Comparison of ENCODE assay signal across 14 cellular contexts in genomic region chr2:27073782-27074181, GRCh38. TPM values are rescaled to one million over a fixed set of nuclear protein-coding genes. Genes with fewer than 3 reads are reported as not detected.
DNase-seq lines count a peak whose midpoint lies in the region; ATAC-seq, FAIRE-seq and TF ChIP-seq lines count a peak whose summit lies in the region.
"Had no signal": no experiment of that assay in that cellular context is flagged by ENCODE, and none has a peak within 500 bp of the region (broad histone marks: within the 10 kb centered on the region; RNA-seq: fewer than 3 reads in every experiment).

No MANE protein-coding gene starts in this region.

- WGBS in heart left ventricle, 4 donors, result 26 to 50% (median 35%) methylated on average over 2 of the region's 2 CpGs
- 13% methylated on average over 2 of the region's 2 CpGs for WGBS in urinary bladder

- ATAC-seq in heart left ventricle (no peak), Right ventricle myocardium inferior (no peak), GM21526 (IDR thresholded peaks at IDR 0.05; ENCODE audit: low FRiP score, unreplicated experiment) (no peak)
- no peak for ATAC-seq in naive thymus-derived CD8-positive, alpha-beta T cell

- no peak for TF ChIP-seq POLR2A in heart left ventricle (IDR thresholded peaks at IDR 0.05)

- TF ChIP-seq CTCF in heart left ventricle (IDR thresholded peaks at IDR 0.05) (no peak), astrocyte (IDR thresholded peaks at IDR 0.05; ENCODE audit: insufficient read depth, low read depth, low read length) (no peak)

- H3K4me1 ChIP-seq in heart left ventricle, result peaks cover 3 to 82% (median 47%) of the 10 kb centered on the region in 12 donors
- peaks cover 58% of the 10 kb centered on the region for H3K4me1 ChIP-seq in astrocyte (ENCODE audit: insufficient read depth, low read length)
- H3K4me1 ChIP-seq in urinary bladder (ENCODE audit: insufficient read depth), result no peaks in the 10 kb centered on the region

- no peaks in the 10 kb centered on the region for H3K9me3 Mint-ChIP-seq in astrocyte (ENCODE audit: unreplicated experiment)
- H3K9me3 Mint-ChIP-seq in naive thymus-derived CD8-positive, alpha-beta T cell, result no peaks in the 10 kb centered on the region

- peaks cover 4% of the 10 kb centered on the region for H3K27me3 Mint-ChIP-seq in astrocyte (ENCODE audit: low read depth, unreplicated experiment)
- peaks cover 0 to 1% (median 0%) of the 10 kb centered on the region in 5 donors for H3K27me3 Mint-ChIP-seq in naive thymus-derived CD8-positive, alpha-beta T cell

- FAIRE-seq in astrocyte (lab: Jason Lieb, UNC), result no peak

- no peaks in the 10 kb centered on the region for H3K9me3 ChIP-seq in heart left ventricle
- H3K9me3 ChIP-seq in astrocyte (ENCODE audit: insufficient read depth, low read depth, low read length), result no peaks in the 10 kb centered on the region

- H3K36me3 ChIP-seq in heart left ventricle (peaks cover 0 to 16% (median 9%) of the 10 kb centered on the region in 9 donors), astrocyte (ENCODE audit: insufficient read depth, low read length) (peaks cover 7% of the 10 kb centered on the region), urinary bladder (ENCODE audit: insufficient read depth) (no peaks in the 10 kb centered on the region)

- peak overlapping the region; percentile 23 for H3K27ac Mint-ChIP-seq in astrocyte (ENCODE audit: unreplicated experiment)
- peak overlapping the region; percentile 52 to 88 (median 76) for H3K27ac Mint-ChIP-seq in naive thymus-derived CD8-positive, alpha-beta T cell

- H3K4me3 Mint-ChIP-seq in astrocyte (ENCODE audit: unreplicated experiment), result peak overlapping the region; percentile 13
- peak overlapping the region in 8 of 10 donors; percentile 4 to 96 (median 26) for H3K4me3 Mint-ChIP-seq in naive thymus-derived CD8-positive, alpha-beta T cell

- H3K36me3 Mint-ChIP-seq in astrocyte (ENCODE audit: low read depth, unreplicated experiment), result peaks cover 9% of the 10 kb centered on the region
- H3K36me3 Mint-ChIP-seq in naive thymus-derived CD8-positive, alpha-beta T cell, result peaks cover 0 to 15% (median 0%) of the 10 kb centered on the region in 3 donors

- no peak overlapping the region for H3K9ac ChIP-seq in astrocyte (ENCODE audit: low read length)

- no peak overlapping the region for H3K4me3 ChIP-seq in heart left ventricle
- H3K4me3 ChIP-seq in astrocyte (ENCODE audit: insufficient read depth, low read depth, low read length), result no peak overlapping the region
- no peak overlapping the region for H3K4me3 ChIP-seq in urinary bladder (ENCODE audit: low read depth, low read length)
- H3K4me3 ChIP-seq: PC-9 had no signal

- DNase-seq in heart left ventricle (no peak), Right ventricle myocardium inferior (ENCODE audit: missing footprints) (no peak), astrocyte (ENCODE audit: low read depth) (no peak), NCI-H128 (lab: John Stamatoyannopoulos, UW; ENCODE audit: unreplicated experiment) (no peak), NCI-H2196 (lab: John Stamatoyannopoulos, UW; ENCODE audit: unreplicated experiment) (no peak)
- no peak for DNase-seq in naive thymus-derived CD8-positive, alpha-beta T cell
- DNase-seq: activated T-cell treated with anti-CD3 and anti-CD28 coated beads, Interleukin-2, amount 50 U/mL, for 48 hours; AML-193; Kasumi-1; occipital lobe; PC-9; stimulated activated CD4-positive, alpha-beta T cell treated with anti-CD3 and anti-CD28 coated beads, Interleukin-4, amount 100 ng/mL, for 4 hours had no signal

- H3K27ac ChIP-seq in heart left ventricle, result peak overlapping the region in 11 of 12 donors; percentile 30 to 99 (median 95)
- no peak overlapping the region for H3K27ac ChIP-seq in astrocyte (ENCODE audit: low read depth, low read length)
- peak overlapping the region; percentile 67 for H3K27ac ChIP-seq in urinary bladder (ENCODE audit: low read depth)
- H3K27ac ChIP-seq: PC-9 had no signal

- H4K20me1 ChIP-seq in astrocyte (ENCODE audit: insufficient read depth, low read length), result peaks cover 20% of the 10 kb centered on the region

- H3K27me3 ChIP-seq in heart left ventricle, result no peaks in the 10 kb centered on the region
- no peaks in the 10 kb centered on the region for H3K27me3 ChIP-seq in astrocyte (ENCODE audit: insufficient read depth, low read length)

- peaks cover 31% of the 10 kb centered on the region for H3K79me2 ChIP-seq in astrocyte (ENCODE audit: insufficient read depth, low read length)

- intact Hi-C loops in heart left ventricle (cut with DNase I) (loop anchor here in 2 of 10 donors (2.0 to 5.0 kb wide), 3 partner anchors 23 to 41 kb away; partner anchors contain the start of genes AGBL5 (in 1 of the 2) and TMEM214 (in 1 of the 2)), Right ventricle myocardium inferior (cut with DNase I) (loop anchor here (5.0 kb wide), 1 partner anchor 41 kb away; the partner anchor contains the start of gene TMEM214)

- H2AFZ ChIP-seq in astrocyte (ENCODE audit: low read depth, low read length), result no peak overlapping the region
- H2AFZ ChIP-seq: PC-9 had no signal

- H3K4me2 ChIP-seq in astrocyte (ENCODE audit: low read length), result no peak overlapping the region
- H3K4me2 ChIP-seq: PC-9 had no signal

- peaks cover 25% of the 10 kb centered on the region for H3K4me1 Mint-ChIP-seq in astrocyte (ENCODE audit: low read depth, unreplicated experiment)
- peaks cover 40 to 68% (median 66%) of the 10 kb centered on the region in 4 donors for H3K4me1 Mint-ChIP-seq in naive thymus-derived CD8-positive, alpha-beta T cell

- POLR2A ChIA-PET in naive thymus-derived CD8-positive, alpha-beta T cell (lab: Charles Lee), result interaction anchor here (0.7 to 13.8 kb wide), 4 partner anchors 10 to 25 kb away, joined by 3 to 270 read pairs (median 100); partner anchors contain the start of genes AGBL5, EMILIN1 and KHK

RNA-seq across cellular contexts. Expression of gene OST4, which starts 2.3 kb away (rescaled TPM):
- total RNA-seq in heart left ventricle (100 to 1,000 TPM; 215 to 466 (median 343) TPM), Right ventricle myocardium inferior (411 TPM), astrocyte (395 and 419 TPM in 2 replicates), urinary bladder (273 TPM)
- polyA plus RNA-seq in heart left ventricle (100 to 1,000 TPM; 335 to 517 TPM), urinary bladder (386 TPM)
- 100 to 1,000 TPM; 246 to 268 TPM for total RNA-seq in naive thymus-derived CD8-positive, alpha-beta T cell
- 100 to 1,000 TPM; 827 to 916 (median 901) TPM for polyA plus RNA-seq in naive thymus-derived CD8-positive, alpha-beta T cell

RNA-seq across cellular contexts. Expression of gene EMILIN1, which starts 4.6 kb away (rescaled TPM):
- 10 to 100 TPM in 8 of 9 donors, 1 to 10 TPM in 1; 7.5 to 76.9 (median 16.3) TPM for total RNA-seq in heart left ventricle
- 10 to 100 TPM; 21.0 to 31.2 TPM for polyA plus RNA-seq in heart left ventricle
- total RNA-seq in Right ventricle myocardium inferior, result 25.8 TPM
- total RNA-seq in astrocyte, result 0.95 and 1.2 TPM in 2 replicates
- total RNA-seq in naive thymus-derived CD8-positive, alpha-beta T cell, result under 1 TPM; 0.41 to 0.86 TPM
- 1 to 10 TPM in 1 of 3 donors, under 1 TPM in 2; 0.90 to 1.1 (median 0.98) TPM for polyA plus RNA-seq in naive thymus-derived CD8-positive, alpha-beta T cell
- total RNA-seq in urinary bladder, result 122 TPM
- 347 TPM for polyA plus RNA-seq in urinary bladder

RNA-seq across cellular contexts. Expression of gene KHK, which starts 12.8 kb away (rescaled TPM):
- total RNA-seq in heart left ventricle (1 to 10 TPM in 8 of 9 donors, under 1 TPM in 1; 0.89 to 3.9 (median 1.8) TPM), Right ventricle myocardium inferior (4.5 TPM), astrocyte (0.94 and 0.95 TPM in 2 replicates), urinary bladder (1.7 TPM)
- polyA plus RNA-seq in heart left ventricle (1 to 10 TPM; 1.3 to 2.0 TPM), urinary bladder (6.8 TPM)
- total RNA-seq in naive thymus-derived CD8-positive, alpha-beta T cell, result 1 to 10 TPM; 6.3 to 7.2 TPM
- 1 to 10 TPM; 6.0 to 8.9 (median 6.1) TPM for polyA plus RNA-seq in naive thymus-derived CD8-positive, alpha-beta T cell

RNA-seq across cellular contexts. Expression of gene AGBL5, which starts 22.3 kb away (rescaled TPM):
- 10 to 100 TPM in 4 of 9 donors, 1 to 10 TPM in 5; 4.9 to 12.5 (median 9.9) TPM for total RNA-seq in heart left ventricle
- polyA plus RNA-seq in heart left ventricle, result 1 to 10 TPM; 4.5 to 7.9 TPM
- total RNA-seq in Right ventricle myocardium inferior, result 9.9 TPM
- total RNA-seq in astrocyte, result 19.9 and 20.7 TPM in 2 replicates
- 10 to 100 TPM; 13.2 to 15.8 TPM for total RNA-seq in naive thymus-derived CD8-positive, alpha-beta T cell
- 1 to 10 TPM; 7.9 to 9.3 (median 8.2) TPM for polyA plus RNA-seq in naive thymus-derived CD8-positive, alpha-beta T cell
- 12.0 TPM for total RNA-seq in urinary bladder
- 31.0 TPM for polyA plus RNA-seq in urinary bladder

RNA-seq across cellular contexts. Expression of gene TMEM214, which starts 41.0 kb away (rescaled TPM):
- total RNA-seq in heart left ventricle (10 to 100 TPM; 18.3 to 58.0 (median 31.6) TPM), Right ventricle myocardium inferior (32.7 TPM), astrocyte (93.5 and 108 TPM in 2 replicates), urinary bladder (54.4 TPM)
- polyA plus RNA-seq in heart left ventricle (10 to 100 TPM; 27.4 to 57.0 TPM), urinary bladder (49.8 TPM)
- total RNA-seq in naive thymus-derived CD8-positive, alpha-beta T cell, result 10 to 100 TPM; 60.0 to 60.9 TPM
- 10 to 100 TPM; 19.4 to 25.8 (median 20.8) TPM for polyA plus RNA-seq in naive thymus-derived CD8-positive, alpha-beta T cell
